9 cellular contexts compared by ENCODE assay signal in genomic region chr10:45373783-45374450, GRCh38. TPM values are rescaled to one million over a fixed set of nuclear protein-coding genes. Genes with fewer than 3 reads are reported as not detected.
DNase-seq lines count a peak whose midpoint lies in the region; ATAC-seq and TF ChIP-seq lines count a peak whose summit lies in the region.
"Had no signal": no experiment of that assay in that cellular context is flagged by ENCODE, and none has a peak within 500 bp of the region (broad histone marks: within the 10 kb centered on the region; RNA-seq: fewer than 3 reads in every experiment).

TSS of gene ALOX5 (plus strand) at chr10:45374216. CDS start at chr10:45374280, 64 bp downstream.

- H3K4me1 Mint-ChIP-seq in naive thymus-derived CD8-positive, alpha-beta T cell = peaks cover 9 to 72% (median 22%) of the 10 kb centered on the region in 4 donors

- peak; percentile 60 to 72 for ATAC-seq in naive thymus-derived CD8-positive, alpha-beta T cell

- TF ChIP-seq CTCF in HFF-Myc (IDR thresholded peaks at IDR 0.05; ENCODE audit: low read depth, low read length, missing control alignments) = no peak

- POLR2A ChIA-PET in naive thymus-derived CD8-positive, alpha-beta T cell (lab: Charles Lee) = no interaction called here

- no peaks in the 10 kb centered on the region for H3K9me3 Mint-ChIP-seq in naive thymus-derived CD8-positive, alpha-beta T cell

- H3K27ac Mint-ChIP-seq in naive thymus-derived CD8-positive, alpha-beta T cell = peak within 1 kb of the TSS in 5 of 10 donors; percentile 28 to 76 (median 65)

- DNase-seq in NCI-H2081 (lab: John Stamatoyannopoulos, UW) (peak; percentile 6 to 32), NCI-H2081 treated with DMSO at 0.1 percent for 48 hours (lab: John Stamatoyannopoulos, UW) (no peak), HFF-Myc (ENCODE audit: extremely low read depth, low read depth) (no peak), NCI-H1048 (lab: John Stamatoyannopoulos, UW) (peak; percentile 36), erythroblast (lab: John Stamatoyannopoulos, UW) (peak; percentile 82 to 86), midbrain (lab: John Stamatoyannopoulos, UW) (no peak)
- DNase-seq in activated CD4-positive, alpha-beta T cell treated with anti-CD3 and anti-CD28 coated beads for 48 hours = peak; percentile 21
- peak in 7 of 10 donors; percentile 26 to 72 (median 31) for DNase-seq in naive thymus-derived CD8-positive, alpha-beta T cell

- no peaks in the 10 kb centered on the region for H3K36me3 Mint-ChIP-seq in naive thymus-derived CD8-positive, alpha-beta T cell

- H3K27me3 Mint-ChIP-seq in naive thymus-derived CD8-positive, alpha-beta T cell = peaks cover 8 to 44% (median 30%) of the 10 kb centered on the region in 5 donors

- TF ChIP-seq POLR2A in erythroblast (IDR thresholded peaks at IDR 0.05; ENCODE audit: low read length) = peak; percentile 53

- peak within 1 kb of the TSS; percentile 76 to 95 (median 88) for H3K4me3 Mint-ChIP-seq in naive thymus-derived CD8-positive, alpha-beta T cell

- peak within 1 kb of the TSS; percentile 15; the same call in 1 of the 2 replicates for H3K4me3 ChIP-seq in HFF-Myc (replicated peaks; ENCODE audit: low read depth, low read length)

RNA-seq across cellular contexts. Expression of gene ALOX5, which starts in this region (rescaled TPM):
- total RNA-seq in naive thymus-derived CD8-positive, alpha-beta T cell = 10 to 100 TPM; 11.2 to 12.7 TPM
- 1 to 10 TPM in 1 of 3 donors, under 1 TPM in 2; 0.29 to 1.8 (median 0.31) TPM for polyA plus RNA-seq in naive thymus-derived CD8-positive, alpha-beta T cell
- total RNA-seq: dermis microvascular lymphatic vessel endothelial cell had no signal

Comparison
In these comparisons a context has a peak if more than half of its experiments do, and no peak if none do; other contexts are left out.
1. DNase-seq: peak in NCI-H2081 (2 of 2), NCI-H1048 (single experiment), activated CD4-positive, alpha-beta T cell treated with anti-CD3 and anti-CD28 coated beads for 48 hours (single experiment), erythroblast (2 of 2) and naive thymus-derived CD8-positive, alpha-beta T cell (7 of 10); none in NCI-H2081 treated with DMSO at 0.1 percent for 48 hours (single experiment), HFF-Myc (single experiment) and midbrain (single experiment).